ENCODE assay signal across 22 cellular contexts in genomic region chr12:62783881-62784280, GRCh38.
A peak's percentile ranks its signal among the peaks of the same experiment; 100 is the strongest.
DNase-seq lines count a peak whose midpoint lies in the region; ATAC-seq and TF ChIP-seq lines count a peak whose summit lies in the region.
"Had no signal": no experiment of that assay in that cellular context is flagged by ENCODE, and none has a peak within 500 bp of the region (broad histone marks: within the 10 kb centered on the region; RNA-seq: fewer than 3 reads in every experiment).

No MANE protein-coding gene starts in this region.

- dilution Hi-C loops in mammary epithelial cell (cut with HindIII; ENCODE audit: low sequenced_read_pairs) = loop anchor here (5.0 to 10.0 kb wide), 2 partner anchors 77 to 179 kb away; no protein-coding TSS in a partner anchor

- no peak for TF ChIP-seq CTCF in mammary epithelial cell (conservative IDR thresholded peaks at IDR 0.05 in 1 of 2, IDR thresholded peaks at IDR 0.05 in 1 of 2; ENCODE audit: extremely low read depth in 1 of 2, insufficient read depth in 1 of 2, low read depth in 1 of 2, low read length in 2 of 2)
- no peak for TF ChIP-seq CTCF in breast epithelium (IDR thresholded peaks at IDR 0.05)

- H3K4me1 ChIP-seq in mammary epithelial cell (ENCODE audit: insufficient read depth, low read length) = peaks cover 21% of the 10 kb centered on the region
- H3K4me1 ChIP-seq in breast epithelium = no peaks in the 10 kb centered on the region
- H3K4me1 ChIP-seq: BLaER1 had no signal

- BruUV-seq in mammary epithelial cell (replicated peaks; lab: Mats Ljungman, UMichigan) = no TSS peak

- ATAC-seq in esophagus mucosa = peak; percentile 17
- ATAC-seq: activated CD4-positive, CD25-positive, alpha-beta regulatory T cell treated with anti-CD3 and anti-CD28 coated beads, Interleukin-2, amount 50 U/mL, for 24 hours; gastroesophageal sphincter had no signal

- TF ChIP-seq POLR2A in breast epithelium (IDR thresholded peaks at IDR 0.05) = no peak

- in situ Hi-C loops in mammary epithelial cell (cut with MboI; ENCODE audit: low sequenced_read_pairs in 2 of 2) = no loop called here

- H3K4me3 ChIP-seq in mammary epithelial cell (replicated peaks in 1 of 3; ENCODE audit: insufficient read depth in 1 of 3, low read depth in 2 of 3, low read length in 3 of 3) (no peak overlapping the region), breast epithelium (no peak overlapping the region)
- H3K4me3 ChIP-seq: BLaER1, gastroesophageal sphincter, spleen had no signal

- H3K9ac ChIP-seq in mammary epithelial cell (ENCODE audit: insufficient read depth, low read length) = no peak overlapping the region
- H3K9ac ChIP-seq: BLaER1 had no signal

- 85% methylated on average over 6 of the region's 6 CpGs for WGBS in mammary epithelial cell (ENCODE audit: low coverage, missing lambda C conversion rate)

- POLR2A ChIA-PET in HEK293T (lab: Yijun Ruan, JAX) = no interaction called here

- H3K9me3 ChIP-seq in mammary epithelial cell (replicated peaks; ENCODE audit: insufficient read depth, low read length) (no peaks in the 10 kb centered on the region), breast epithelium (no peaks in the 10 kb centered on the region)
- H3K9me3 ChIP-seq: BLaER1, gastroesophageal sphincter, spleen had no signal

- no peaks in the 10 kb centered on the region for H4K20me1 ChIP-seq in mammary epithelial cell (ENCODE audit: insufficient read depth, low read length)
- H4K20me1 ChIP-seq: BLaER1 had no signal

- no peak overlapping the region for H3K4me2 ChIP-seq in mammary epithelial cell (ENCODE audit: insufficient read depth, low read depth, low read length)
- H3K4me2 ChIP-seq: BLaER1 had no signal

- H2AFZ ChIP-seq in mammary epithelial cell (ENCODE audit: low read depth, low read length) = peak overlapping the region; percentile 54

- intact Hi-C loops in mammary epithelial cell (cut with micrococcal nuclease) (no loop called here), breast epithelium (cut with DNase I; ENCODE audit: low total_unique reads) (no loop called here)

- H3K36me3 ChIP-seq in mammary epithelial cell (ENCODE audit: insufficient read depth, low read length) (no peaks in the 10 kb centered on the region), breast epithelium (no peaks in the 10 kb centered on the region)
- H3K36me3 ChIP-seq: BLaER1, gastroesophageal sphincter, spleen had no signal

- no peaks in the 10 kb centered on the region for H3K79me2 ChIP-seq in mammary epithelial cell (ENCODE audit: insufficient read depth, low read length)

- CTCF ChIA-PET in mammary epithelial cell (lab: Charles Lee; ENCODE audit: low non-redundant PET) = no interaction called here
- CTCF ChIA-PET in HEK293T (lab: Yijun Ruan, JAX) = no interaction called here

- no peak overlapping the region for H3K27ac ChIP-seq in mammary epithelial cell (ENCODE audit: insufficient read depth, low read depth, low read length)
- H3K27ac ChIP-seq in breast epithelium = no peak overlapping the region
- H3K27ac ChIP-seq: BLaER1, gastroesophageal sphincter, spleen had no signal

- DNase-seq in mammary epithelial cell = no peak
- no peak for DNase-seq in breast epithelium (ENCODE audit: low spot score in 2 of 2)
- peak; percentile 37 for DNase-seq in RPMI7951 (ENCODE audit: low read depth)
- no peak for DNase-seq in HEK293T (ENCODE audit: extremely low spot score)
- DNase-seq in epidermal melanocyte (ENCODE audit: insufficient read length, low spot score) = no peak
- no peak for DNase-seq in iPS-NIHi7 (ENCODE audit: extremely low spot score)
- no peak for DNase-seq in activated CD4-positive, CD25-positive, alpha-beta regulatory T cell treated with anti-CD3 and anti-CD28 coated beads, Interleukin-2, amount 50 U/mL, for 72 hours
- DNase-seq: activated CD8-positive, alpha-beta memory T cell treated with anti-CD3 and anti-CD28 coated beads for 24 hours; activated naive CD4-positive, alpha-beta T cell treated with Interleukin-2 at 50 U/mL for 16 hours; activated T-cell treated with anti-CD3 and anti-CD28 coated beads, Interleukin-2, amount 50 U/mL, for 24 hours; kidney glomerular epithelial cell; NCI-H2029 treated with DMSO at 0.1 percent for 48 hours; NCI-H446; retina; spleen; stimulated activated CD4-positive, alpha-beta T cell treated with anti-CD3 and anti-CD28 coated beads, Interleukin-4, amount 100 ng/mL, for 1 hour; T1000; trophoblast cell had no signal

- H3K27me3 ChIP-seq in mammary epithelial cell (ENCODE audit: insufficient read depth, low read length) (no peaks in the 10 kb centered on the region), breast epithelium (no peaks in the 10 kb centered on the region)
- H3K27me3 ChIP-seq: BLaER1, gastroesophageal sphincter, spleen had no signal

TF ChIP-seq in HEK293T, 16 proteins besides CTCF, POLR2A, EP300 and RAD21:
- TF ChIP-seq ARNT (IDR thresholded peaks at IDR 0.05) (no peak), NFRKB (IDR thresholded peaks at IDR 0.05) (no peak), ZNF384 (IDR thresholded peaks at IDR 0.05) (no peak), LEF1 (IDR thresholded peaks at IDR 0.05; ENCODE audit: borderline replicate concordance) (no peak), ELF4 (IDR thresholded peaks at IDR 0.05) (no peak), SUZ12 (IDR thresholded peaks at IDR 0.05) (no peak), SP1 (IDR thresholded peaks at IDR 0.05) (no peak), HDGF (IDR thresholded peaks at IDR 0.05; ENCODE audit: borderline replicate concordance) (no peak), FOXA1 (IDR thresholded peaks at IDR 0.05) (no peak), FOXM1 (IDR thresholded peaks at IDR 0.05; ENCODE audit: borderline replicate concordance) (no peak), FOXK2 (IDR thresholded peaks at IDR 0.05) (no peak), L3MBTL2 (conservative IDR thresholded peaks at IDR 0.05) (no peak), TARDBP (IDR thresholded peaks at IDR 0.05) (no peak), BHLHE40 (IDR thresholded peaks at IDR 0.05; ENCODE audit: borderline replicate concordance) (no peak), CTBP1 (IDR thresholded peaks at IDR 0.05; ENCODE audit: borderline replicate concordance) (no peak)
- TF ChIP-seq, protein P1, sequence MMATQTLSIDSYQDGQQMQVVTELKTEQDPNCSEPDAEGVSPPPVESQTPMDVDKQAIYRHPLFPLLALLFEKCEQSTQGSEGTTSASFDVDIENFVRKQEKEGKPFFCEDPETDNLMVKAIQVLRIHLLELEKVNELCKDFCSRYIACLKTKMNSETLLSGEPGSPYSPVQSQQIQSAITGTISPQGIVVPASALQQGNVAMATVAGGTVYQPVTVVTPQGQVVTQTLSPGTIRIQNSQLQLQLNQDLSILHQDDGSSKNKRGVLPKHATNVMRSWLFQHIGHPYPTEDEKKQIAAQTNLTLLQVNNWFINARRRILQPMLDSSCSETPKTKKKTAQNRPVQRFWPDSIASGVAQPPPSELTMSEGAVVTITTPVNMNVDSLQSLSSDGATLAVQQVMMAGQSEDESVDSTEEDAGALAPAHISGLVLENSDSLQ (IDR thresholded peaks at IDR 0.05) = no peak
TF ChIP-seq in HEK293T: peak in this region for 0.
